19 cellular contexts compared by ENCODE assay signal in the genomic region with DNA sequence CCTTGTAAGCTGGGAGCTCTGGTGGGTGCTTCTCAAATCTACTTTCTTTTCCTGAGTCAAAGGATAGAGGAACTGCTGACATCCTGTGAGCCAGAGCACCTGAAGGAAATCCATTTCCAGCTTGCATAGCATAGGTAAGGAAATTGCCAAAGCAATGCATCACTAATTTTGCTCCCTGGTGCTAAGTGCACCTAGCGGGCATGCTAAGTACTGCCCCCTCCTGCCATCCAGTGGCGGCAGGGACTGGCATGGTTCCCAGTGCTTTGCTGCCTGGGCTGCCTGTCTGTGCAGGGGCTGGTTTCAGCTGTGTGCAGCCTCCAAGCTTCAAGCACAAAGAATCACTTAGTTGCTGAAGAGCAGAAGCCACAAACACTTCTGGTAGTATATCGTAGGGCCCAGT.
DNase-seq lines count a peak whose midpoint lies in the region; TF ChIP-seq lines count a peak whose summit lies in the region.
"Had no signal": no experiment of that assay in that cellular context is flagged by ENCODE, and none has a peak within 500 bp of the region (broad histone marks: within the 10 kb centered on the region; RNA-seq: fewer than 3 reads in every experiment).

No MANE protein-coding gene starts in this region.

- CTCF ChIA-PET in activated naive CD4-positive, alpha-beta T cell treated with anti-CD3 and anti-CD28 coated beads, Interleukin-2, amount 10 ng/mL, durations not matched to agents 7 days and 5 days (lab: Charles Lee) = no interaction called here

- H3K4me1 ChIP-seq in Karpas-422 (ENCODE audit: low read length) = no peaks in the 10 kb centered on the region
- H3K4me1 ChIP-seq: gastroesophageal sphincter, tibial nerve had no signal

- no peaks in the 10 kb centered on the region for H3K36me3 ChIP-seq in Karpas-422 (ENCODE audit: insufficient read depth, low read length)
- H3K36me3 ChIP-seq: cardiac muscle cell had no signal

- H4K20me1 ChIP-seq in Karpas-422 (ENCODE audit: insufficient read depth, low read depth, low read length) = peaks cover 41% of the 10 kb centered on the region

- H2AFZ ChIP-seq in Karpas-422 (ENCODE audit: low read length) = no peak overlapping the region

- H3K4me3 Mint-ChIP-seq in activated naive CD4-positive, alpha-beta T cell treated with anti-CD3 and anti-CD28 coated beads, Interleukin-2, amount 10 ng/mL, durations not matched to agents 7 days and 5 days = no peak overlapping the region
- H3K4me3 Mint-ChIP-seq: activated naive CD4-positive, alpha-beta T cell treated with anti-CD3 and anti-CD28 coated beads, Interleukin-2, amount 50 U/mL, for 24 hours; T-helper 17 cell had no signal

- peaks cover 3% of the 10 kb centered on the region for H3K36me3 Mint-ChIP-seq in activated naive CD4-positive, alpha-beta T cell treated with anti-CD3 and anti-CD28 coated beads, Interleukin-2, amount 10 ng/mL, durations not matched to agents 7 days and 5 days

- no peak for TF ChIP-seq CTCF in epithelial cell of esophagus (IDR thresholded peaks at IDR 0.05; ENCODE audit: insufficient read depth, low read depth, low read length, missing control alignments)

- H3K4me2 ChIP-seq in Karpas-422 (ENCODE audit: low read depth, low read length, poor library complexity, severe bottlenecking) = no peak overlapping the region

- H3K27ac ChIP-seq in Karpas-422 (ENCODE audit: low read length) = no peak overlapping the region
- H3K27ac ChIP-seq: 22Rv1, C4-2B, cardiac muscle cell, gastroesophageal sphincter, tibial nerve had no signal

- H3K27me3 Mint-ChIP-seq in activated naive CD4-positive, alpha-beta T cell treated with anti-CD3 and anti-CD28 coated beads, Interleukin-2, amount 10 ng/mL, durations not matched to agents 7 days and 5 days = no peaks in the 10 kb centered on the region
- H3K27me3 Mint-ChIP-seq: activated naive CD4-positive, alpha-beta T cell treated with anti-CD3 and anti-CD28 coated beads, Interleukin-2, amount 50 U/mL, for 24 hours; T-helper 17 cell had no signal

- no peaks in the 10 kb centered on the region for H3K9me3 Mint-ChIP-seq in activated naive CD4-positive, alpha-beta T cell treated with anti-CD3 and anti-CD28 coated beads, Interleukin-2, amount 10 ng/mL, durations not matched to agents 7 days and 5 days
- H3K9me3 Mint-ChIP-seq: activated naive CD4-positive, alpha-beta T cell treated with anti-CD3 and anti-CD28 coated beads, Interleukin-2, amount 50 U/mL, for 24 hours had no signal

- H3K79me2 ChIP-seq in Karpas-422 (ENCODE audit: low read length) = no peaks in the 10 kb centered on the region

- no peak overlapping the region for H3K9ac ChIP-seq in Karpas-422 (ENCODE audit: low read length)

- DNase-seq in DMS53 (lab: John Stamatoyannopoulos, UW) (peak; percentile 6), DMS53 treated with DMSO at 0.1 percent for 48 hours (lab: John Stamatoyannopoulos, UW; ENCODE audit: unreplicated experiment) (no peak), Karpas-422 (peak; percentile 60), epithelial cell of esophagus (ENCODE audit: low read depth) (peak; percentile 9), occipital lobe (lab: John Stamatoyannopoulos, UW) (peak; percentile 63), NCI-H1092 treated with DMSO at 0.1 percent for 48 hours (lab: John Stamatoyannopoulos, UW) (no peak), NCI-H510A treated with DMSO at 0.1 percent for 48 hours (lab: John Stamatoyannopoulos, UW) (no peak)
- no peak for DNase-seq in activated naive CD4-positive, alpha-beta T cell treated with anti-CD3 and anti-CD28 coated beads, Interleukin-2, amount 10 ng/mL, durations not matched to agents 7 days and 5 days
- DNase-seq: activated CD4-positive, CD25-positive, alpha-beta regulatory T cell treated with anti-CD3 and anti-CD28 coated beads, Interleukin-2, amount 50 U/mL, for 72 hours; islet precursor cell; SIG-M5; stimulated activated CD4-positive, alpha-beta T cell treated with anti-CD3 and anti-CD28 coated beads, Interleukin-4, amount 100 ng/mL, for 4 hours; T-helper 17 cell had no signal

- H3K9me2 ChIP-seq in Karpas-422 (replicated peaks; ENCODE audit: insufficient read depth, low read length) = no peaks in the 10 kb centered on the region

- no peak overlapping the region for H3K27ac Mint-ChIP-seq in activated naive CD4-positive, alpha-beta T cell treated with anti-CD3 and anti-CD28 coated beads, Interleukin-2, amount 10 ng/mL, durations not matched to agents 7 days and 5 days
- H3K27ac Mint-ChIP-seq: activated naive CD4-positive, alpha-beta T cell treated with anti-CD3 and anti-CD28 coated beads, Interleukin-2, amount 50 U/mL, for 24 hours; T-helper 17 cell had no signal

- no peaks in the 10 kb centered on the region for H3K9me3 ChIP-seq in Karpas-422 (ENCODE audit: low read length)

- H3K4me3 ChIP-seq in Karpas-422 (ENCODE audit: low read length) (no peak overlapping the region), epithelial cell of esophagus (ENCODE audit: low read length) (no peak overlapping the region)
- H3K4me3 ChIP-seq: cardiac muscle cell, gastroesophageal sphincter, tibial nerve had no signal

- no peaks in the 10 kb centered on the region for H3K27me3 ChIP-seq in Karpas-422 (ENCODE audit: low read length)
- H3K27me3 ChIP-seq: cardiac muscle cell, gastroesophageal sphincter, tibial nerve had no signal

- peaks cover 4% of the 10 kb centered on the region for H3K4me1 Mint-ChIP-seq in activated naive CD4-positive, alpha-beta T cell treated with anti-CD3 and anti-CD28 coated beads, Interleukin-2, amount 10 ng/mL, durations not matched to agents 7 days and 5 days

Comparison
In these comparisons a context has a peak if more than half of its experiments do, and no peak if none do; other contexts are left out.
1. DNase-seq: peak in DMS53 (single experiment), Karpas-422 (single experiment), epithelial cell of esophagus (single experiment) and occipital lobe (single experiment); none in DMS53 treated with DMSO at 0.1 percent for 48 hours (single experiment), activated naive CD4-positive, alpha-beta T cell treated with anti-CD3 and anti-CD28 coated beads, Interleukin-2, amount 10 ng/mL, durations not matched to agents 7 days and 5 days (single experiment), NCI-H1092 treated with DMSO at 0.1 percent for 48 hours (single experiment) and NCI-H510A treated with DMSO at 0.1 percent for 48 hours (single experiment).